ENCODE assay signal across 19 cellular contexts in the genomic region with DNA sequence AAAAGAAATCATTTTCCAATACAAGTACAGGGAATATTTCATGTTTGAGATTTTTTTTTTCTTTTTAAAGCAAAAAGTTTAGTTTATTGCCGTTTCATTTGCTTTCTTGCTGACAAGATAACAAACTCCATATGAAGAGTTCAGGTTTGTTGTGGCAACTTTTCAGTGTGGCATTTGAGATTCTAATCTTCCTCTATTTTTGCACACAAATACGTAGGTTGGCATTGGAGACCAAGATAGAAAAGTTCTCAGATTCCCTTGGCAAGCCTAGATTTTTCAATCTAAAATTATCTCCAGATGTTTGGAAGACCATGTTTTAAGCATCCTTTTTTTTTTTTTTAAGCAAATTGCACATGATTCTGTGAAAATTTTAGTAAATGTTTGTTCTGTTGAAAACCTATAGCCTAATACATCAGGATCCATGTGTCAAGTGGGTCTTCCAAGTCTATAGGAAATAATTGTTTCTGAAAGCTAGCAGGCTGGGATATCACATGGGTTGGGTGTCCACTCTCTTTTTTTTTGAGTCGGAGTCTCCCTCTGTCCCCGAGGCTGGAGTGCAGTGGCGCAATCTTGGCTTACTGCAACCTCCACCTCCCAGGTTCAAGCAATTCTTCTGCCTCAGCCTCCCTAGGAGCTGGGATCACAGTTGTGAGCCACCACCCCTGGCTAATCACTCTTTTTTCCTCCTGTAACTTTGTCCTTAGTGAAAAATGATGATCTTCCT. TPM values are rescaled to one million over a fixed set of nuclear protein-coding genes. Genes with fewer than 3 reads are reported as not detected.
DNase-seq lines count a peak whose midpoint lies in the region; ATAC-seq and TF ChIP-seq lines count a peak whose summit lies in the region.
"Had no signal": no experiment of that assay in that cellular context is flagged by ENCODE, and none has a peak within 500 bp of the region (broad histone marks: within the 10 kb centered on the region; RNA-seq: fewer than 3 reads in every experiment).

No MANE protein-coding gene starts in this region.

- H3K27me3 Mint-ChIP-seq in natural killer cell (ENCODE audit: low read depth in 2 of 2) (no peaks in the 10 kb centered on the region), memory B cell (no peaks in the 10 kb centered on the region)
- H3K27me3 Mint-ChIP-seq in natural killer cell treated with Interleukin-12 subunit alpha and Interleukin-12 subunit beta and Interleukin-15 and Interleukin-18, amount 100 ng/mL, for 72 hours = no peaks in the 10 kb centered on the region
- H3K27me3 Mint-ChIP-seq: activated B cell treated with CpG ODN at 0.5 μM for 24 hours had no signal

- H3K4me3 Mint-ChIP-seq in natural killer cell (peak overlapping the region; percentile 56), memory B cell (peak overlapping the region; percentile 5)
- H3K4me3 Mint-ChIP-seq in natural killer cell treated with Interleukin-12 subunit alpha and Interleukin-12 subunit beta and Interleukin-15 and Interleukin-18, amount 100 ng/mL, for 72 hours = no peak overlapping the region
- H3K4me3 Mint-ChIP-seq: activated B cell treated with CpG ODN at 0.5 μM for 24 hours had no signal

- peaks cover 20 to 30% of the 10 kb centered on the region in 2 donors for H3K4me1 Mint-ChIP-seq in natural killer cell
- H3K4me1 Mint-ChIP-seq in natural killer cell treated with Interleukin-12 subunit alpha and Interleukin-12 subunit beta and Interleukin-15 and Interleukin-18, amount 100 ng/mL, for 72 hours (ENCODE audit: low read depth in 2 of 2) = peaks cover 10 to 19% of the 10 kb centered on the region in 2 donors
- H3K4me1 Mint-ChIP-seq in memory B cell = peaks cover 32% of the 10 kb centered on the region

- H3K27ac Mint-ChIP-seq in natural killer cell = peak overlapping the region; percentile 0 to 50
- no peak overlapping the region for H3K27ac Mint-ChIP-seq in natural killer cell treated with Interleukin-12 subunit alpha and Interleukin-12 subunit beta and Interleukin-15 and Interleukin-18, amount 100 ng/mL, for 72 hours
- H3K27ac Mint-ChIP-seq in memory B cell = peak overlapping the region; percentile 35
- H3K27ac Mint-ChIP-seq: activated B cell treated with CpG ODN at 0.5 μM for 24 hours, H9, neural progenitor cell had no signal

- no peak for ATAC-seq in natural killer cell
- ATAC-seq in natural killer cell treated with Interleukin-12 subunit alpha and Interleukin-12 subunit beta and Interleukin-15 and Interleukin-18, amount 100 ng/mL, for 72 hours = no peak
- ATAC-seq in memory B cell (ENCODE audit: low read depth) = no peak
- ATAC-seq in HG02571 (IDR thresholded peaks at IDR 0.05; ENCODE audit: unreplicated experiment) = no peak
- no peak for ATAC-seq in HG03095 (IDR thresholded peaks at IDR 0.05; ENCODE audit: unreplicated experiment)
- ATAC-seq: stimulated activated naive CD8-positive, alpha-beta T cell treated with anti-CD3 and anti-CD28 coated beads, Interleukin-15, Interleukin-2, amounts not matched to agents 100 U/mL and 50 U/mL, for 24 hours had no signal

- no peaks in the 10 kb centered on the region for H3K9me3 ChIP-seq in adipocyte (ENCODE audit: control insufficient read depth, low read length)

- no peaks in the 10 kb centered on the region for H3K27me3 ChIP-seq in adipocyte (replicated peaks; ENCODE audit: control insufficient read depth, insufficient read depth, low read length)
- H3K27me3 ChIP-seq: neural progenitor cell had no signal

- no peaks in the 10 kb centered on the region for H3K36me3 Mint-ChIP-seq in natural killer cell
- H3K36me3 Mint-ChIP-seq in natural killer cell treated with Interleukin-12 subunit alpha and Interleukin-12 subunit beta and Interleukin-15 and Interleukin-18, amount 100 ng/mL, for 72 hours = no peaks in the 10 kb centered on the region
- peaks cover 8% of the 10 kb centered on the region for H3K36me3 Mint-ChIP-seq in memory B cell

- H3K9ac ChIP-seq in adipocyte (ENCODE audit: low read length) = no peak overlapping the region
- H3K9ac ChIP-seq: KMS-11, neural progenitor cell had no signal

- H3K4me1 ChIP-seq in adipocyte (ENCODE audit: control insufficient read depth, insufficient read depth, low read length) = peaks cover 36% of the 10 kb centered on the region

- TF ChIP-seq CTCF in natural killer cell (IDR thresholded peaks at IDR 0.05) = no peak

- no peak overlapping the region for H3K4me3 ChIP-seq in adipocyte (ENCODE audit: low read length)
- H3K4me3 ChIP-seq: neural progenitor cell, PC-9 had no signal

- H3K36me3 ChIP-seq in adipocyte (ENCODE audit: control insufficient read depth, insufficient read depth, low read length, severe bottlenecking) = no peaks in the 10 kb centered on the region
- H3K36me3 ChIP-seq: neural progenitor cell had no signal

- DNase-seq in natural killer cell (no peak), adipocyte (ENCODE audit: low read depth) (peak; percentile 78), memory B cell (ENCODE audit: low spot score in 2 of 2) (no peak), SW 1271 (lab: John Stamatoyannopoulos, UW) (no peak), NCI-H1930 (lab: John Stamatoyannopoulos, UW) (no peak)
- no peak for DNase-seq in natural killer cell treated with Interleukin-12 subunit alpha and Interleukin-12 subunit beta and Interleukin-15 and Interleukin-18, amount 100 ng/mL, for 72 hours (ENCODE audit: low spot score)
- DNase-seq: activated B cell treated with CpG ODN at 0.5 μM for 24 hours; amniotic stem cell; DMS 273 treated with DMSO at 0.1 percent for 48 hours; erythroblast; H9; NCI-H1436 treated with DMSO at 0.1 percent for 48 hours; NCI-H510A; PC-9; stimulated activated naive CD8-positive, alpha-beta T cell treated with anti-CD3 and anti-CD28 coated beads, Interleukin-15, Interleukin-2, amounts not matched to agents 100 U/mL and 50 U/mL, for 24 hours had no signal

- intact Hi-C loops in natural killer cell (cut with micrococcal nuclease) = no loop called here

- no peaks in the 10 kb centered on the region for H3K9me3 Mint-ChIP-seq in natural killer cell
- H3K9me3 Mint-ChIP-seq in natural killer cell treated with Interleukin-12 subunit alpha and Interleukin-12 subunit beta and Interleukin-15 and Interleukin-18, amount 100 ng/mL, for 72 hours = no peaks in the 10 kb centered on the region
- H3K9me3 Mint-ChIP-seq in memory B cell = no peaks in the 10 kb centered on the region
- H3K9me3 Mint-ChIP-seq: H9, neural progenitor cell had no signal

RNA-seq across cellular contexts. Expression of gene GARRE1, which starts 2.6 kb away (rescaled TPM):
- 10 to 100 TPM; 21.9 to 29.2 (median 22.0) TPM for total RNA-seq in natural killer cell
- total RNA-seq in natural killer cell treated with Interleukin-12 subunit alpha and Interleukin-12 subunit beta and Interleukin-15 and Interleukin-18, amount 100 ng/mL, for 72 hours = 10 to 100 TPM in 1 of 2 donors, 1 to 10 TPM in 1; 9.6 to 13.3 TPM

Comparison
In these comparisons a context has a peak if more than half of its experiments do, and no peak if none do; other contexts are left out.
1. H3K27ac Mint-ChIP-seq: peak in natural killer cell (2 of 2) and memory B cell (single experiment); none in natural killer cell treated with Interleukin-12 subunit alpha and Interleukin-12 subunit beta and Interleukin-15 and Interleukin-18, amount 100 ng/mL, for 72 hours (0 of 2).